In the genomic region with DNA sequence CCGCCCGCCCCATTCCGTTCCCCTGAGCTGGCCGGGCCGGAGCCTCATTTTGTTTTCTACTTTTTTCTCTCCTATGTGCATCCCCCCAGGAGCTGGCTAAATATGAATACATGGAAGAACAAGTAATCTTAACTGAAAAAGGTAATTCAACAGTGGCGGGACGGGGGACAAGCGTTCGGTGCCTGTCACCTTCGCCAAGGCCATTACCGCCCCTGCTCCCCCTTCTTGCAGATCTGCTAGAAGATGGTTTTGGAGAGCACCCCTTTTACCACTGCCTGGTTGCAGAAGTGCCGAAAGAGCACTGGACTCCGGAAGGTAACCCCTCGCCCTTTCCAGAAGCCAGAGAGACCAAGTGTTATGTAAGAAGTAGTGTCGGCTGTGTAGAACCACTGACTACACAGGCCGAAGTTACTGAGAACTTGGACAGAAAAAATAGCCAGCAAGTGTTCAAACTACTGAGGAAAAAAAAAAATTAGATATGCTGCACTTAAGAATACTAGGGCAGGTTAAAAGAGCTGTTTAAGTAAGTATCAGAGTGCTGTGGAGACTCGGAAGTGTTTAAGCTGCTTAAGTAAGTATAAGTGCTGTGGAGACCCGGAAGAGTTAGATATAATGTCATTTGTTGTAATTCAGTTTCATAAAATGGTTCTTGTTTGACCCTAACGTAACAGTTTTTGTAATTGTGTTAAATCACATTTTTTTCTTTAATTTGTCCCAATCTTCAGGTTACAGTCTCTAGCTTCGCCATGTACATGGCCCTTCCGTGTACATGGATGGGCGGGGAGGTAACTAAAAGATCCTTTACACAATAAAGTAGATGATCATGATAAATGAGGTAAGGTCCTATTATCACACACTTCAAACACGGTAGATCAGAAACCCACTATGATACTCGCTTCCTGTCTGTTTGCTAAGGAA, we compare ENCODE assay signal across 8 cellular contexts. TPM values are rescaled to one million over a fixed set of nuclear protein-coding genes. Genes with fewer than 3 reads are reported as not detected.
DNase-seq lines count a peak whose midpoint lies in the region; ATAC-seq, FAIRE-seq and TF ChIP-seq lines count a peak whose summit lies in the region.

No MANE protein-coding gene starts in this region.

- intact Hi-C loops in A673 (cut with micrococcal nuclease; ENCODE audit: unreplicated experiment) (loop anchor here (1.0 kb wide), 2 partner anchors 100 to 118 kb away; no protein-coding TSS in a partner anchor), kidney (cut with DNase I) (loop anchor here (10.0 kb wide), 1 partner anchor 121 kb away; a partner anchor contains a TSS), stomach (cut with DNase I; ENCODE audit: low total_unique reads) (no loop called here)

- TF ChIP-seq POLR2A in stomach (IDR thresholded peaks at IDR 0.05): no peak

- peak overlapping the region; percentile 20 for H3K27ac ChIP-seq in A673 (ENCODE audit: low read depth, low read length, poor library complexity, severe bottlenecking)
- no peak overlapping the region for H3K27ac ChIP-seq in HUES64 (ENCODE audit: low read depth, low read length)
- peak overlapping the region; percentile 70 for H3K27ac ChIP-seq in angular gyrus (ENCODE audit: low read depth, low read length)
- peak overlapping the region; percentile 88 to 95 for H3K27ac ChIP-seq in kidney (ENCODE audit: low read depth in 2 of 2, low read length in 2 of 2)
- peak overlapping the region; percentile 94 to 96 (median 95) for H3K27ac ChIP-seq in stomach

- no TSS peak for BruUV-seq in A673 (replicated peaks; lab: Mats Ljungman, UMichigan)

- no peak for TF ChIP-seq EP300 in stomach (IDR thresholded peaks at IDR 0.05)

- no peaks in the 10 kb centered on the region for H3K4me1 ChIP-seq in A673 (ENCODE audit: insufficient read depth, low read length, poor library complexity, severe bottlenecking)
- no peaks in the 10 kb centered on the region; the same call in 1 of the 2 replicates for H3K4me1 ChIP-seq in HUES64 (ENCODE audit: insufficient read depth, low read length)
- H3K4me1 ChIP-seq in kidney (ENCODE audit: control insufficient read depth in 1 of 2, insufficient read depth in 1 of 2, low read depth in 1 of 2, low read length in 2 of 2): peaks cover 0 to 5% of the 10 kb centered on the region in 2 donors
- peaks cover 0 to 7% (median 2%) of the 10 kb centered on the region in 4 donors for H3K4me1 ChIP-seq in stomach

- no peak for TF ChIP-seq CTCF in A673 (conservative IDR thresholded peaks at IDR 0.05; ENCODE audit: low read depth, low read length)
- TF ChIP-seq CTCF in kidney (IDR thresholded peaks at IDR 0.05; ENCODE audit: borderline replicate concordance, extremely low read depth, insufficient read depth): no peak
- no peak for TF ChIP-seq CTCF in stomach (IDR thresholded peaks at IDR 0.05)

- no peak for FAIRE-seq in kidney (lab: Jason Lieb, UNC)

- H3K27me3 ChIP-seq in A673 (replicated peaks; ENCODE audit: insufficient read depth, low read depth, low read length, poor library complexity): no peaks in the 10 kb centered on the region
- no peaks in the 10 kb centered on the region for H3K27me3 ChIP-seq in HUES64 (ENCODE audit: insufficient read depth, low read length)
- no peaks in the 10 kb centered on the region for H3K27me3 ChIP-seq in stomach

- POLR2A ChIA-PET in A673 (lab: Charles Lee; ENCODE audit: low non-redundant PET): interaction anchor here (0.7 to 1.4 kb wide), 2 partner anchors 26 to 118 kb away, joined by 3 to 9 read pairs; no protein-coding TSS in a partner anchor

- no peak for DNase-seq in A673 (ENCODE audit: low spot score)
- no peak for DNase-seq in kidney
- no peak for DNase-seq in stomach
- no peak for DNase-seq in NCI-H446 treated with DMSO at 0.1 percent for 48 hours (lab: John Stamatoyannopoulos, UW)
- DNase-seq in SHP77 treated with DMSO at 0.1 percent for 48 hours (lab: John Stamatoyannopoulos, UW): no peak

- no peak for ATAC-seq in HG02571 (IDR thresholded peaks at IDR 0.05; ENCODE audit: unreplicated experiment)

- 47% methylated on average over 14 of the region's 24 CpGs for WGBS in HUES64
- WGBS in stomach, 5 donors: 6 to 56% (median 11%) methylated on average over 23 to 24 of the region's 24 CpGs

- H3K9me3 ChIP-seq in A673 (ENCODE audit: low read depth, low read length, poor library complexity, severe bottlenecking) (no peaks in the 10 kb centered on the region), HUES64 (ENCODE audit: insufficient read depth, low read depth, low read length) (no peaks in the 10 kb centered on the region), kidney (ENCODE audit: control insufficient read depth in 1 of 2, low read length in 2 of 2) (no peaks in the 10 kb centered on the region), stomach (no peaks in the 10 kb centered on the region)

- H3K36me3 ChIP-seq in A673 (ENCODE audit: insufficient read depth, low read length, poor library complexity, severe bottlenecking) (no peaks in the 10 kb centered on the region), HUES64 (ENCODE audit: insufficient read depth, low read length) (peaks cover 21% of the 10 kb centered on the region), kidney (ENCODE audit: control insufficient read depth in 1 of 2, insufficient read depth in 2 of 2, low read length in 2 of 2) (peaks cover 0 to 20% of the 10 kb centered on the region in 2 donors), stomach (peaks cover 3 to 18% (median 10%) of the 10 kb centered on the region in 4 donors)

- H3K4me3 ChIP-seq in A673 (ENCODE audit: low read depth, low read length, poor library complexity, severe bottlenecking) (peak overlapping the region; percentile 65), HUES64 (ENCODE audit: low read length) (peak overlapping the region; percentile 86), kidney (ENCODE audit: low read length in 2 of 2) (peak overlapping the region; percentile 93 to 94), stomach (peak overlapping the region; percentile 53 to 64 (median 56))

- H3K9ac ChIP-seq in HUES64 (ENCODE audit: low read depth, low read length): no peak overlapping the region
- peak overlapping the region; percentile 87 for H3K9ac ChIP-seq in kidney (ENCODE audit: low read length in 2 of 2)

- CTCF ChIA-PET in A673 (lab: Charles Lee): interaction anchor here (0.6 to 3.0 kb wide), 2 partner anchors 118 to 1452 kb away, joined by 3 to 28 read pairs; no protein-coding TSS in a partner anchor

RNA-seq across cellular contexts. Expression of a gene that starts 0.9 kb away (rescaled TPM):
- total RNA-seq in A673 (2021) (21.6 and 27.4 TPM in 2 replicates), kidney (417 TPM), stomach (1,000 to 10,000 TPM in 3 of 5 donors, 100 to 1,000 TPM in 2; 499 to 2,157 (median 1,041) TPM)
- 46.4 TPM for polyA plus RNA-seq in HUES64 (2013, experiment 1 of 2)
- polyA plus RNA-seq in HUES64 (2013, experiment 2 of 2): 70.9 TPM
- polyA plus RNA-seq in kidney (ENCODE audit: insufficient read depth, low read depth, low replicate concordance) (574 TPM), stomach (1,000 to 10,000 TPM in 2 of 3 donors, 100 to 1,000 TPM in 1; 685 to 1,477 (median 1,023) TPM)

RNA-seq across cellular contexts. Expression of a gene that starts 40.8 kb away (rescaled TPM):
- total RNA-seq in A673 (2021) (33.6 and 35.4 TPM in 2 replicates), kidney (42.7 TPM), stomach (10 to 100 TPM in 4 of 5 donors, 1 to 10 TPM in 1; 5.4 to 62.6 (median 24.9) TPM)
- 25.7 TPM for polyA plus RNA-seq in HUES64 (2013, experiment 1 of 2)
- polyA plus RNA-seq in HUES64 (2013, experiment 2 of 2): 25.7 TPM
- polyA plus RNA-seq in kidney (ENCODE audit: insufficient read depth, low read depth, low replicate concordance) (24.9 TPM), stomach (10 to 100 TPM; 18.5 to 27.8 (median 21.6) TPM)

Comparison
In these comparisons a context has a peak if more than half of its experiments do, and no peak if none do; other contexts are left out.
1. RNA of a gene that starts 0.9 kb away (total RNA-seq): 499 to 2,157 TPM in stomach and 417 TPM in kidney (single experiment); 21.6 to 27.4 TPM in A673; every median in the first group is over 10 times any median in the second.
2. Peak in every context shown above with its lines, with median percentiles within 50 percentile points of each other: H3K4me3 ChIP-seq.